ENCODE assay signal across 13 cellular contexts in the genomic region with DNA sequence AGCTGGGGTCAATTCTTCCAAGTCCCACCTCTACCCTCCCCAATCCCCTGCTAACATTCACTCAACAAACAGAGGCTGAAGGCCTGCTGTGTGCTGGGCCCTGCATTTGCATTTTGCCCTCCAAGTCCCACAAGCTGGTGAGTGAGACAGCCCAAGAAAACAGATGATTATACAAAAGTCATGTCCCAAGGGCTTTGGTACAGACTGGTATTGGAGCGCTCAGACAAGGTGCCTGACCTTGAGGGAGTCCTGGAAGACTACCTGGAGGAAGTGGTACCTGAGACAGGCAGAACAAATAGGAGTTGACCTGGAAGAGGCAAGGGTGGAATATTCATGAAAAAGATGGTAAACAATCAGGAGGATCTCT. TPM values are rescaled to one million over a fixed set of nuclear protein-coding genes. Genes with fewer than 3 reads are reported as not detected.
DNase-seq lines count a peak whose midpoint lies in the region; ATAC-seq and TF ChIP-seq lines count a peak whose summit lies in the region.
"Had no signal": no experiment of that assay in that cellular context is flagged by ENCODE, and none has a peak within 500 bp of the region (broad histone marks: within the 10 kb centered on the region; RNA-seq: fewer than 3 reads in every experiment).

No MANE protein-coding gene starts in this region.

- H3K9me3 ChIP-seq in right cardiac atrium (ENCODE audit: control insufficient read depth, low read length): no peaks in the 10 kb centered on the region
- no peaks in the 10 kb centered on the region for H3K9me3 ChIP-seq in iPS-15b (ENCODE audit: control insufficient read depth, insufficient read depth, low read length)
- no peaks in the 10 kb centered on the region for H3K9me3 ChIP-seq in aorta (ENCODE audit: control insufficient read depth, low read length)
- H3K9me3 ChIP-seq: colonic mucosa had no signal

- H3K36me3 Mint-ChIP-seq in progenitor cell of endocrine pancreas (ENCODE audit: insufficient read depth): no peaks in the 10 kb centered on the region

- H3K27me3 ChIP-seq in right cardiac atrium (ENCODE audit: control insufficient read depth, insufficient read depth): no peaks in the 10 kb centered on the region
- H3K27me3 ChIP-seq in iPS-15b (ENCODE audit: control insufficient read depth, insufficient read depth, low read length): peaks cover 12% of the 10 kb centered on the region
- no peaks in the 10 kb centered on the region for H3K27me3 ChIP-seq in aorta (ENCODE audit: control insufficient read depth in 1 of 2, insufficient read depth in 2 of 2, low read length in 1 of 2)

- peak overlapping the region; percentile 3 for H3K4me3 ChIP-seq in right cardiac atrium (ENCODE audit: low read length)
- peak overlapping the region; percentile 0 for H3K4me3 ChIP-seq in iPS-15b (ENCODE audit: low read depth, low read length)
- H3K4me3 ChIP-seq in aorta (ENCODE audit: low read length in 2 of 2): peak overlapping the region; percentile 58 to 77
- H3K4me3 ChIP-seq: colonic mucosa had no signal

- intact Hi-C loops in right cardiac atrium (cut with DNase I) (no loop called here), Right ventricle myocardium inferior (cut with DNase I) (no loop called here), aorta (cut with DNase I) (loop anchor here in 1 of 2 donors (1.0 kb wide), 1 partner anchor 25 kb away; no protein-coding TSS in a partner anchor)

- no peaks in the 10 kb centered on the region for H3K36me3 ChIP-seq in iPS-15b (ENCODE audit: control insufficient read depth, insufficient read depth, low read length)
- peaks cover 4 to 8% of the 10 kb centered on the region in 2 donors for H3K36me3 ChIP-seq in aorta (ENCODE audit: control insufficient read depth in 1 of 2, insufficient read depth in 2 of 2, low read length in 1 of 2)
- H3K36me3 ChIP-seq: colonic mucosa had no signal

- no peak for ATAC-seq in right cardiac atrium
- ATAC-seq in Right ventricle myocardium inferior: no peak
- no peak for ATAC-seq in aorta (ENCODE audit: low FRiP score)
- no peak for ATAC-seq in GM21723 (IDR thresholded peaks at IDR 0.05; ENCODE audit: unreplicated experiment)

- no peak overlapping the region for H3K4me3 Mint-ChIP-seq in progenitor cell of endocrine pancreas (ENCODE audit: low read depth)

- H3K9ac ChIP-seq in iPS-15b (ENCODE audit: low read depth, low read length): peak overlapping the region; percentile 1

- no peak for DNase-seq in right cardiac atrium
- no peak for DNase-seq in Right ventricle myocardium inferior (ENCODE audit: missing footprints)
- no peak for DNase-seq in progenitor cell of endocrine pancreas (ENCODE audit: low spot score, unreplicated experiment)
- no peak for DNase-seq in aorta
- DNase-seq in HUDEP-2 (lab: John Stamatoyannopoulos, UW; ENCODE audit: unreplicated experiment in 76 of 76): no peak
- DNase-seq in NCI-H1092 treated with DMSO at 0.1 percent for 48 hours (lab: John Stamatoyannopoulos, UW): no peak
- DNase-seq: colonic mucosa; COR-L47; midbrain; stimulated activated CD4-positive, alpha-beta T cell treated with anti-CD3 and anti-CD28 coated beads, Interleukin-4, amount 100 ng/mL, for 1 hour had no signal

- peak overlapping the region; percentile 98 for H3K27ac Mint-ChIP-seq in progenitor cell of endocrine pancreas

- peaks cover 29% of the 10 kb centered on the region for H3K4me1 Mint-ChIP-seq in progenitor cell of endocrine pancreas (ENCODE audit: low read depth)

- H3K4me1 ChIP-seq in right cardiac atrium (ENCODE audit: control insufficient read depth, insufficient read depth, low read length): peaks cover 12% of the 10 kb centered on the region
- peaks cover 17% of the 10 kb centered on the region for H3K4me1 ChIP-seq in iPS-15b (ENCODE audit: control insufficient read depth, insufficient read depth, low read length)
- H3K4me1 ChIP-seq in aorta (ENCODE audit: control insufficient read depth in 1 of 2, insufficient read depth in 2 of 2, low read length in 2 of 2): peaks cover 3 to 4% of the 10 kb centered on the region in 2 donors
- H3K4me1 ChIP-seq: colonic mucosa had no signal

- no peak overlapping the region for H3K27ac ChIP-seq in right cardiac atrium (ENCODE audit: low read length)
- H3K27ac ChIP-seq in aorta (ENCODE audit: low read depth in 1 of 2, low read length in 2 of 2): peak overlapping the region; percentile 6 to 76

- peaks cover 25% of the 10 kb centered on the region for H3K27me3 Mint-ChIP-seq in progenitor cell of endocrine pancreas

- TF ChIP-seq CTCF in progenitor cell of endocrine pancreas (IDR thresholded peaks at IDR 0.05; ENCODE audit: unreplicated experiment): no peak

- 87% methylated on average over 1 of the region's 1 CpG for WGBS in right cardiac atrium
- WGBS in aorta, 2 donors: 4 to 13% methylated on average over 1 of the region's 1 CpG

- no peaks in the 10 kb centered on the region for H3K9me3 Mint-ChIP-seq in progenitor cell of endocrine pancreas (ENCODE audit: low read depth)

RNA-seq across cellular contexts. Expression of a gene that starts 4.2 kb away (rescaled TPM):
- total RNA-seq in right cardiac atrium: 10 to 100 TPM; 22.0 to 40.6 (median 33.0) TPM
- polyA plus RNA-seq in right cardiac atrium: 33.7 TPM
- 10.8 TPM for total RNA-seq in Right ventricle myocardium inferior
- total RNA-seq in progenitor cell of endocrine pancreas: 0.41 and 0.62 TPM in 2 replicates
- total RNA-seq in aorta: 100 to 1,000 TPM; 347 to 469 TPM
- 100 to 1,000 TPM; 368 to 601 TPM for polyA plus RNA-seq in aorta
- total RNA-seq: NCI-H460 had no signal

RNA-seq across cellular contexts. Expression of a gene that starts 13.2 kb away (rescaled TPM):
- total RNA-seq in right cardiac atrium (10 to 100 TPM; 67.8 to 96.9 (median 78.5) TPM), Right ventricle myocardium inferior (83.6 TPM), progenitor cell of endocrine pancreas (43.5 and 49.5 TPM in 2 replicates), aorta (10 to 100 TPM; 29.2 to 48.8 TPM)
- polyA plus RNA-seq in right cardiac atrium (73.4 TPM), aorta (10 to 100 TPM; 34.4 to 77.4 TPM)

RNA-seq across cellular contexts. Expression of a gene that starts 40.3 kb away (rescaled TPM):
- total RNA-seq in right cardiac atrium (10 to 100 TPM; 14.1 to 19.4 (median 18.7) TPM), Right ventricle myocardium inferior (18.7 TPM), progenitor cell of endocrine pancreas (54.7 and 59.5 TPM in 2 replicates), aorta (10 to 100 TPM; 28.0 to 43.1 TPM)
- polyA plus RNA-seq in right cardiac atrium (15.6 TPM), aorta (10 to 100 TPM; 29.1 to 31.6 TPM)

RNA-seq across cellular contexts. Expression of a gene that starts 53.4 kb away (rescaled TPM):
- 10 to 100 TPM; 55.8 to 96.6 (median 73.6) TPM for total RNA-seq in right cardiac atrium
- 79.5 TPM for polyA plus RNA-seq in right cardiac atrium
- total RNA-seq in Right ventricle myocardium inferior: 159 TPM
- 6.6 and 7.4 TPM in 2 replicates for total RNA-seq in progenitor cell of endocrine pancreas
- 10 to 100 TPM; 30.6 to 39.9 TPM for total RNA-seq in aorta
- polyA plus RNA-seq in aorta: 10 to 100 TPM; 76.1 to 93.1 TPM

Comparison
In these comparisons a context has a peak if more than half of its experiments do, and no peak if none do; other contexts are left out.
1. H3K4me3 ChIP-seq: peak in every context shown above with its lines; median percentile 68 in aorta; 3 in right cardiac atrium; 0 in iPS-15b.
2. RNA of a gene that starts 4.2 kb away (total RNA-seq): 347 to 469 TPM in aorta; 22.0 to 40.6 TPM in right cardiac atrium, 10.8 TPM in Right ventricle myocardium inferior (single experiment) and 0.41 to 0.62 TPM in progenitor cell of endocrine pancreas; every median in the first group is over 4 times any median in the second.